ENCODE assay signal across 8 cellular contexts in the genomic region with DNA sequence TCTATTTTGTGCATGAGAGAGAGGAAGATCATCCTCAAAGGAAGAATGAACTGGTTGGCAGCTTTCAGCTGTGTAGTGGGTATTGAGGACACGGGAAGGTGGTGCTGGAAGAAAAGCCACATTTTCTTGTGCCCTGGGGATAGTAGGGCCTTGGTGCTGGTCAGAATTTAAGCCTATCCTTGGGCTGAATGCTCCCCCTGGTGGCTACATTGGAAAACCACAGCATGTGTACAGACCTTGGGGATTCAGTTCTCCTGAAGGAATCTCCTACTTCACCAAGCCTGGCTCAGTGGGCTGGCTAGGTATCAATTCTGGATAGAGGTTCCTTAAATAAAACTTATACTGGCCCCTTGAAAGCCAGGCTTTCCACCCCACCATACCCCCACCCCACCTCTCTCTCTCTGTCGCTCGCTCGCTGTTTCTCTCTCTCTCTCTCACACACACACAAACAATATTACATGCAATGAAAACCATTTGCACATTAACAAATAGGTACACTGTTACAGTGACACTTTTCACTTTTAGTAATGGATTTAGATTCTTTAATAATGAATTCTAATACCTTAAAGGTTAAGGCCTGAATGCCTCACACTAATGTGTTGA. TPM values are rescaled to one million over a fixed set of nuclear protein-coding genes. Genes with fewer than 3 reads are reported as not detected.
A peak's percentile ranks its signal among the peaks of the same experiment; 100 is the strongest.
DNase-seq lines count a peak whose midpoint lies in the region; ATAC-seq and TF ChIP-seq lines count a peak whose summit lies in the region.

No MANE protein-coding gene starts in this region.

- H3K27me3 ChIP-seq in H9 (ENCODE audit: insufficient read depth, low read length), result no peaks in the 10 kb centered on the region
- H3K27me3 ChIP-seq in CD8-positive, alpha-beta memory T cell (ENCODE audit: insufficient read depth, low read length, poor library complexity, severe bottlenecking), result no peaks in the 10 kb centered on the region

- peak; percentile 83 for ATAC-seq in Right ventricle myocardium superior (ENCODE audit: poor library complexity)

- H2AFZ ChIP-seq in H9 (ENCODE audit: low read length), result no peak overlapping the region

- H3K79me1 ChIP-seq in H9 (ENCODE audit: insufficient read depth, low read depth, low read length, poor library complexity, severe bottlenecking), result no peaks in the 10 kb centered on the region

- no peak overlapping the region for H2BK15ac ChIP-seq in H9 (ENCODE audit: low read depth, low read length)

- no peak overlapping the region for H4K5ac ChIP-seq in H9 (ENCODE audit: insufficient read length, low read depth, low read length)

- H3K4me1 ChIP-seq in H9 (ENCODE audit: insufficient read depth, low read length), result no peaks in the 10 kb centered on the region
- H3K4me1 ChIP-seq in CD8-positive, alpha-beta memory T cell (ENCODE audit: insufficient read depth, low read length), result no peaks in the 10 kb centered on the region

- H2BK120ac ChIP-seq in H9 (ENCODE audit: low read depth, low read length, poor library complexity, severe bottlenecking), result no peak overlapping the region

- H3K27ac ChIP-seq in H9 (ENCODE audit: insufficient read length, low read depth, low read length), result no peak overlapping the region
- H3K27ac ChIP-seq in CD8-positive, alpha-beta memory T cell (ENCODE audit: low read depth, low read length), result no peak overlapping the region

- H3K4me3 Mint-ChIP-seq in H9, result no peak overlapping the region
- H3K4me3 Mint-ChIP-seq in CD8-positive, alpha-beta memory T cell, result no peak overlapping the region

- H3K14ac ChIP-seq in H9 (ENCODE audit: insufficient read depth, low read length), result no peak overlapping the region

- H3K4me3 ChIP-seq in LNCaP clone FGC (ENCODE audit: low read depth, low read length), result no peak overlapping the region
- no peak overlapping the region for H3K4me3 ChIP-seq in CD8-positive, alpha-beta memory T cell (ENCODE audit: low read length)

- CTCF ChIA-PET in CD8-positive, alpha-beta memory T cell (lab: Charles Lee), result interaction anchor here (1.1 kb wide), 1 partner anchor 8 kb away, joined by 3 read pairs; no protein-coding TSS in a partner anchor

- H4K91ac ChIP-seq in H9 (ENCODE audit: insufficient read length, low read depth, low read length), result no peak overlapping the region

- H3K23ac ChIP-seq in H9 (ENCODE audit: insufficient read length, low read depth, low read length), result no peak overlapping the region

- peaks cover 17 to 20% of the 10 kb centered on the region in 2 experiments for H3K4me1 Mint-ChIP-seq in H9
- no peaks in the 10 kb centered on the region for H3K4me1 Mint-ChIP-seq in CD8-positive, alpha-beta memory T cell

- H2BK12ac ChIP-seq in H9 (ENCODE audit: insufficient read length, low read depth, low read length), result no peak overlapping the region

- no peak overlapping the region for H3K9ac ChIP-seq in H9 (ENCODE audit: extremely low read depth, insufficient read length, low read length)

- no peak overlapping the region for H2AK5ac ChIP-seq in H9 (ENCODE audit: insufficient read length, low read length)

- intact Hi-C loops in Right ventricle myocardium superior (cut with DNase I) (loop anchor here (2.0 to 5.0 kb wide), 2 partner anchors 176 to 259 kb away; no protein-coding TSS in a partner anchor), cardiac septum (cut with DNase I) (loop anchor here (2.0 to 10.0 kb wide), 3 partner anchors 176 to 756 kb away; no protein-coding TSS in a partner anchor)

- no peaks in the 10 kb centered on the region for H3K9me3 ChIP-seq in H9 (ENCODE audit: control insufficient read depth, low read depth, low read length)
- no peaks in the 10 kb centered on the region for H3K9me3 ChIP-seq in CD8-positive, alpha-beta memory T cell (ENCODE audit: low read length)

- no peaks in the 10 kb centered on the region for H3K79me2 ChIP-seq in H9 (ENCODE audit: insufficient read depth, low read length)

- H4K20me1 ChIP-seq in H9 (ENCODE audit: control insufficient read depth, insufficient read depth, insufficient read length), result no peaks in the 10 kb centered on the region

- DNase-seq in Right ventricle myocardium superior, result no peak
- DNase-seq in cardiac septum (ENCODE audit: low spot score), result no peak
- peak; percentile 76 for DNase-seq in H9
- DNase-seq in LNCaP clone FGC (ENCODE audit: low read depth), result peak; percentile 30
- peak; percentile 0 for DNase-seq in T follicular helper cell (ENCODE audit: low read depth)
- DNase-seq in epidermal melanocyte (ENCODE audit: insufficient read length, low spot score), result peak; percentile 58
- DNase-seq in myocyte (ENCODE audit: low read depth), result peak; percentile 72
- no peak for DNase-seq in CD8-positive, alpha-beta memory T cell

- no peaks in the 10 kb centered on the region for H3K36me3 Mint-ChIP-seq in H9 (ENCODE audit: insufficient read depth in 1 of 3, low read depth in 3 of 3)
- H3K36me3 Mint-ChIP-seq in CD8-positive, alpha-beta memory T cell, result no peaks in the 10 kb centered on the region

- H3K23me2 ChIP-seq in H9 (ENCODE audit: insufficient read length, low read depth, low read length, poor library complexity, severe bottlenecking), result no peaks in the 10 kb centered on the region

- no peak overlapping the region for H3K56ac ChIP-seq in H9 (ENCODE audit: insufficient read length, low read depth, low read length)

- H3K4ac ChIP-seq in H9 (ENCODE audit: low read depth, low read length), result no peak overlapping the region

- no peak overlapping the region for H2BK5ac ChIP-seq in H9 (ENCODE audit: insufficient read length, low read length)

- H3T11ph ChIP-seq in H9 (ENCODE audit: low read length), result no peak overlapping the region

- no peak overlapping the region for H2BK20ac ChIP-seq in H9 (ENCODE audit: low read depth, low read length, poor library complexity, severe bottlenecking)

- no peak overlapping the region for H3K18ac ChIP-seq in H9 (ENCODE audit: insufficient read length, low read depth, low read length)

- no peak overlapping the region for H3K4me2 ChIP-seq in H9 (ENCODE audit: insufficient read depth, insufficient read length, low read length)

- no CpG with 5 or more reads among the region's 4 CpGs for WGBS in H9 (ENCODE audit: extremely low coverage, insufficient read length, low lambda C conversion rate)

- H3K36me3 ChIP-seq in CD8-positive, alpha-beta memory T cell (ENCODE audit: insufficient read depth, low read length), result no peaks in the 10 kb centered on the region

- no peak overlapping the region for H3K27ac Mint-ChIP-seq in H9
- no peak overlapping the region for H3K27ac Mint-ChIP-seq in CD8-positive, alpha-beta memory T cell

- no peaks in the 10 kb centered on the region; the same call in 1 of the 2 replicates for H3K27me3 Mint-ChIP-seq in H9 (ENCODE audit: low read depth)
- H3K27me3 Mint-ChIP-seq in CD8-positive, alpha-beta memory T cell, result peaks cover 4 to 5% of the 10 kb centered on the region in 2 donors

- TF ChIP-seq CTCF in H9 (conservative IDR thresholded peaks at IDR 0.05) (peak; percentile 88), LNCaP clone FGC (IDR thresholded peaks at IDR 0.05; ENCODE audit: control insufficient read depth, extremely low read depth, insufficient read depth) (peak; percentile 85)

- no peaks in the 10 kb centered on the region; a peak in 1 of 5 replicates for H3K9me3 Mint-ChIP-seq in H9
- H3K9me3 Mint-ChIP-seq in CD8-positive, alpha-beta memory T cell, result no peaks in the 10 kb centered on the region

- H4K8ac ChIP-seq in H9 (replicated peaks; ENCODE audit: insufficient read length, low read depth, low read length), result no peak overlapping the region

- POLR2A ChIA-PET in CD8-positive, alpha-beta memory T cell (lab: Charles Lee), result no interaction called here

RNA-seq across cellular contexts. Expression of gene OR51M1, which starts 2.8 kb away (rescaled TPM):
- total RNA-seq in Right ventricle myocardium superior, result not detected
- total RNA-seq in cardiac septum, result not detected
- not detected in 2 replicates for total RNA-seq in H9 (2021)
- total RNA-seq in myocyte, result not detected in 2 replicates
- polyA plus RNA-seq in myocyte (2012), result not detected
- not detected for total RNA-seq in CD8-positive, alpha-beta memory T cell
- not detected for polyA plus RNA-seq in CD8-positive, alpha-beta memory T cell

RNA-seq across cellular contexts. Expression of gene OR51B6, which starts 29.5 kb away (rescaled TPM):
- total RNA-seq in Right ventricle myocardium superior (not detected), cardiac septum (not detected), H9 (2021) (not detected in 2 replicates), myocyte (not detected in 2 replicates)
- polyA plus RNA-seq in myocyte (2012), result 0.08 TPM
- total RNA-seq in CD8-positive, alpha-beta memory T cell, result not detected
- polyA plus RNA-seq in CD8-positive, alpha-beta memory T cell, result not detected

RNA-seq across cellular contexts. Expression of gene OR51B5, which starts 37.5 kb away (rescaled TPM):
- not detected for total RNA-seq in Right ventricle myocardium superior
- total RNA-seq in cardiac septum, result not detected
- not detected in 2 replicates for total RNA-seq in H9 (2021)
- 0.21 and 0.29 TPM in 2 replicates for total RNA-seq in myocyte
- polyA plus RNA-seq in myocyte (2012), result 0.06 TPM
- total RNA-seq in CD8-positive, alpha-beta memory T cell, result not detected
- not detected for polyA plus RNA-seq in CD8-positive, alpha-beta memory T cell

RNA-seq across cellular contexts. Expression of gene OR51Q1, which starts 41.1 kb away (rescaled TPM):
- total RNA-seq in Right ventricle myocardium superior (not detected), cardiac septum (not detected), H9 (2021) (not detected in 2 replicates), myocyte (not detected in 2 replicates)
- 0.06 TPM for polyA plus RNA-seq in myocyte (2012)
- total RNA-seq in CD8-positive, alpha-beta memory T cell, result not detected
- not detected for polyA plus RNA-seq in CD8-positive, alpha-beta memory T cell

RNA-seq across cellular contexts. Expression of gene OR51B2, which starts 56.7 kb away (rescaled TPM):
- total RNA-seq in Right ventricle myocardium superior, result not detected
- total RNA-seq in cardiac septum, result not detected
- not detected in 2 replicates for total RNA-seq in H9 (2021)
- total RNA-seq in myocyte, result 0.80 TPM in 1 of 2 replicates, not detected in the other
- polyA plus RNA-seq in myocyte (2012), result not detected
- not detected for total RNA-seq in CD8-positive, alpha-beta memory T cell
- not detected for polyA plus RNA-seq in CD8-positive, alpha-beta memory T cell

Comparison
In these comparisons a context has a peak if more than half of its experiments do, and no peak if none do; other contexts are left out.
1. DNase-seq: peak in H9 (single experiment), LNCaP clone FGC (single experiment), T follicular helper cell (single experiment), epidermal melanocyte (single experiment) and myocyte (single experiment); none in Right ventricle myocardium superior (single experiment), cardiac septum (single experiment) and CD8-positive, alpha-beta memory T cell (0 of 5).